Comparison of ENCODE assay signal across 8 cellular contexts in the genomic region with DNA sequence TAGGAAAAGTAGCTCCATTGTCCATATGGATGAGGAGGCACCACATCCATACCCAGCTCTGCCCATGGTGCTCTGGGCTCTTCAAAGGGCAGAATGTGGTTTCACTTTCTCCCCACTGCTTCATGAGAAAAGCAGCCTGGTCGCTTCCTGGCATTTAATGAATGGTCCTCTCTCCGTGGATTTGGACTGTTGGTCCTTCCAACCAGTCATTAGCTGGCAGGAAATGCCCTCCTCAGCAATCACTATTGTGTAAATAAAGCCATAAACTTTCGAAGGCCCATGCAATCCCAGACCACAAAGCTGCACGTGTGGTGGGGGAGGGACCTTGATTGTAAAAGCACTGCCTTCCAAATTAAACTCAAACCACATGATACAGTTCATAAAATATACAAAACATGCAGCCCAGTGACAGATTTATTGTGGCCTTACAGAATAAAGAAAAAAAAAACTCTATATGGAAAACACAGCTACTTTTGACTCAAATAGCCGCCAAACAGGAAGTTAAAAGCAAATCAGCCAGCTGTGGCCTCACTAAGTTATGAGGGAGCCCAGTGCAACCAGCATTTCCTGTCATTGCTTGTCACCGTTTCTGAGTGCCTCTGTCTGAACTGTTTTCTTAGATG. TPM values are rescaled to one million over a fixed set of nuclear protein-coding genes. Genes with fewer than 3 reads are reported as not detected.
A peak's percentile ranks its signal among the peaks of the same experiment; 100 is the strongest.
DNase-seq lines count a peak whose midpoint lies in the region; ATAC-seq, FAIRE-seq and TF ChIP-seq lines count a peak whose summit lies in the region.

No MANE protein-coding gene starts in this region.

- no peaks in the 10 kb centered on the region for H4K20me1 ChIP-seq in endothelial cell of umbilical vein (replicated peaks; ENCODE audit: control insufficient read depth, extremely low read depth, insufficient read depth, low read length)

- CTCF ChIA-PET in endothelial cell of umbilical vein (lab: Charles Lee), result interaction anchor here (1.1 to 1.3 kb wide), 3 partner anchors 10 to 639 kb away, joined by 3 to 5 read pairs (median 3); no protein-coding TSS in a partner anchor

- dilution Hi-C loops in endothelial cell of umbilical vein (cut with MboI; ENCODE audit: extremely low pct_ligation_motif_present, low sequenced_read_pairs), result no loop called here

- H3K4me2 ChIP-seq in endothelial cell of umbilical vein (ENCODE audit: insufficient read depth, low read length), result peak overlapping the region; percentile 90

- intact Hi-C loops in endothelial cell of umbilical vein (cut with micrococcal nuclease), result loop anchor here (1.0 to 10.0 kb wide), 6 partner anchors 9 to 646 kb away; a partner anchor contains a TSS

- no peaks in the 10 kb centered on the region for H3K9me3 ChIP-seq in endothelial cell of umbilical vein (replicated peaks; ENCODE audit: control insufficient read depth, insufficient read depth, low read length)

- H3K27me3 ChIP-seq in endothelial cell of umbilical vein (ENCODE audit: control insufficient read depth in 2 of 2, insufficient read depth in 2 of 2, low read length in 2 of 2), result no peaks in the 10 kb centered on the region

- TF ChIP-seq CTCF in endothelial cell of umbilical vein (IDR thresholded peaks at IDR 0.05; ENCODE audit: extremely low read depth in 1 of 2, insufficient read depth in 1 of 2, low read depth in 1 of 2, low read length in 2 of 2) (no peak), neural crest cell (conservative IDR thresholded peaks at IDR 0.05) (no peak)

- peak overlapping the region in 1 of 3 experiments; percentile 45 for H3K4me3 ChIP-seq in endothelial cell of umbilical vein (replicated peaks in 1 of 3; ENCODE audit: insufficient read depth in 1 of 3, low read depth in 1 of 3, low read length in 3 of 3)

- DNase-seq in stimulated activated CD4-positive, alpha-beta T cell treated with anti-CD3 and anti-CD28 coated beads, Interleukin-15, amount 100 ng/mL, for 24 hours, result peak; percentile 38
- DNase-seq in stimulated activated CD4-positive, alpha-beta T cell treated with anti-CD3 and anti-CD28 coated beads, Interleukin-12 subunit alpha, Interleukin-12 subunit beta, amount 100 ng/mL, for 4 hours, result no peak
- DNase-seq in NCI-H1105 (lab: John Stamatoyannopoulos, UW) (peak; percentile 37), endothelial cell of umbilical vein (ENCODE audit: low read depth, low spot score) (peak; percentile 80), neural crest cell (ENCODE audit: low read depth, low spot score) (no peak), ecto neural progenitor cell (ENCODE audit: low spot score) (no peak)
- peak; percentile 22 to 36 for DNase-seq in activated CD4-positive, alpha-beta T cell treated with anti-CD3 and anti-CD28 coated beads for 4 hours

- peaks cover 12% of the 10 kb centered on the region for H3K4me1 ChIP-seq in endothelial cell of umbilical vein (ENCODE audit: control insufficient read depth, extremely low read depth, insufficient read depth, low read length)

- H3K36me3 ChIP-seq in endothelial cell of umbilical vein (ENCODE audit: control insufficient read depth in 2 of 2, extremely low read depth in 1 of 2, insufficient read depth in 2 of 2, low read length in 2 of 2), result no peaks in the 10 kb centered on the region

- no peaks in the 10 kb centered on the region for H3K36me3 Mint-ChIP-seq in neural crest cell (ENCODE audit: low read depth)

- POLR2A ChIA-PET in endothelial cell of umbilical vein (lab: Charles Lee), result no interaction called here

- peaks cover 57% of the 10 kb centered on the region for H3K4me1 Mint-ChIP-seq in neural crest cell

- no peaks in the 10 kb centered on the region for H3K27me3 Mint-ChIP-seq in neural crest cell (ENCODE audit: low read depth)

- TF ChIP-seq POLR2A in endothelial cell of umbilical vein (IDR thresholded peaks at IDR 0.05; ENCODE audit: low read depth, low read length), result no peak

- H3K4me3 Mint-ChIP-seq in neural crest cell, result peak overlapping the region; percentile 21

- ATAC-seq in HG02759 (IDR thresholded peaks at IDR 0.05; ENCODE audit: unreplicated experiment), result peak; percentile 82

- peak overlapping the region; percentile 72 for H3K27ac ChIP-seq in endothelial cell of umbilical vein (ENCODE audit: insufficient read depth, low read depth, low read length)

- H3K9me3 Mint-ChIP-seq in neural crest cell, result no peaks in the 10 kb centered on the region

- H3K9me1 ChIP-seq in endothelial cell of umbilical vein (replicated peaks; ENCODE audit: control insufficient read depth, extremely low read depth, insufficient read depth, low read length), result no peaks in the 10 kb centered on the region

- no peaks in the 10 kb centered on the region for H3K79me2 ChIP-seq in endothelial cell of umbilical vein (ENCODE audit: control insufficient read depth, insufficient read depth, low read length)

- H3K27ac Mint-ChIP-seq in neural crest cell (ENCODE audit: unreplicated experiment), result peak overlapping the region; percentile 97

- no TSS peak for BruUV-seq in endothelial cell of umbilical vein (replicated peaks; lab: Mats Ljungman, UMichigan)

- H2AFZ ChIP-seq in endothelial cell of umbilical vein (ENCODE audit: low read depth, low read length), result peak overlapping the region; percentile 77

- peak; percentile 87 for FAIRE-seq in endothelial cell of umbilical vein (lab: Jason Lieb, UNC)

- peak overlapping the region; percentile 50 for H3K9ac ChIP-seq in endothelial cell of umbilical vein (replicated peaks; ENCODE audit: extremely low read depth, insufficient read depth, low read length)

TF ChIP-seq in endothelial cell of umbilical vein, 7 proteins besides CTCF, POLR2A, EP300 and RAD21:
- no peak for TF ChIP-seq EZH2 (IDR thresholded peaks at IDR 0.05; ENCODE audit: borderline replicate concordance, low read depth, low read length, severe bottlenecking)
TF ChIP-seq in endothelial cell of umbilical vein: peak in this region for 0.

RNA-seq across cellular contexts. Expression of a gene that starts 8.1 kb away (rescaled TPM):
- 4.9 and 5.6 TPM in 2 replicates for total RNA-seq in endothelial cell of umbilical vein
- polyA plus RNA-seq in endothelial cell of umbilical vein, result 1.4 and 1.8 TPM in 2 replicates
- 1.2 and 1.4 TPM in 2 replicates for polyA plus RNA-seq in endothelial cell of umbilical vein (2011; cell fraction: cytosol; rRNA removed)
- polyA plus RNA-seq in endothelial cell of umbilical vein (2011; cell fraction: nucleus; rRNA removed), result 1.8 and 2.0 TPM in 2 replicates
- 0.65 and 0.84 TPM in 2 replicates for polyA plus RNA-seq in endothelial cell of umbilical vein (2012)
- polyA minus RNA-seq in endothelial cell of umbilical vein, result 9.6 and 14.6 TPM in 2 replicates
- polyA minus RNA-seq in endothelial cell of umbilical vein (2011; cell fraction: cytosol; rRNA and poly(A)+ RNA removed), result 96.5 TPM
- 1.9 and 2.0 TPM in 2 replicates for polyA minus RNA-seq in endothelial cell of umbilical vein (2011; cell fraction: nucleus; rRNA and poly(A)+ RNA removed)
- 21.0 and 21.8 TPM in 2 replicates for total RNA-seq in neural crest cell

Comparison
In these comparisons a context has a peak if more than half of its experiments do, and no peak if none do; other contexts are left out.
1. DNase-seq: peak in stimulated activated CD4-positive, alpha-beta T cell treated with anti-CD3 and anti-CD28 coated beads, Interleukin-15, amount 100 ng/mL, for 24 hours (single experiment), NCI-H1105 (single experiment), activated CD4-positive, alpha-beta T cell treated with anti-CD3 and anti-CD28 coated beads for 4 hours (2 of 2) and endothelial cell of umbilical vein (single experiment); none in stimulated activated CD4-positive, alpha-beta T cell treated with anti-CD3 and anti-CD28 coated beads, Interleukin-12 subunit alpha, Interleukin-12 subunit beta, amount 100 ng/mL, for 4 hours (single experiment), neural crest cell (single experiment) and ecto neural progenitor cell (single experiment).